ENCODE assay signal across 8 cellular contexts in genomic region chr3:42601898-42602581, GRCh38. TPM values are rescaled to one million over a fixed set of nuclear protein-coding genes. Genes with fewer than 3 reads are reported as not detected.
DNase-seq lines count a peak whose midpoint lies in the region; ATAC-seq and TF ChIP-seq lines count a peak whose summit lies in the region.

No MANE protein-coding gene starts in this region.

- peaks cover 39% of the 10 kb centered on the region for H3K36me3 Mint-ChIP-seq in activated CD4-positive, alpha-beta memory T cell treated with anti-CD3 and anti-CD28 coated beads, Interleukin-2, amount 10 ng/mL, durations not matched to agents 7 days and 5 days (ENCODE audit: low read depth)

- no peak for ATAC-seq in HCT116
- no peak for ATAC-seq in HG03108 (IDR thresholded peaks at IDR 0.05; ENCODE audit: unreplicated experiment)
- ATAC-seq in GM21515 (IDR thresholded peaks at IDR 0.05; ENCODE audit: unreplicated experiment): no peak

- TF ChIP-seq POLR2A in HCT116 (IDR thresholded peaks at IDR 0.05; ENCODE audit: borderline replicate concordance, extremely low read depth, insufficient read depth, insufficient read length): no peak

- no peak overlapping the region for H2AFZ ChIP-seq in HCT116 (ENCODE audit: low read depth, low read length, poor library complexity, severe bottlenecking)

- H3K36me3 ChIP-seq in HCT116 (ENCODE audit: control insufficient read depth in 1 of 2, insufficient read depth in 2 of 2, low read length in 2 of 2) (no peaks in the 10 kb centered on the region), tibial artery (peaks cover 0 to 4% (median 0%) of the 10 kb centered on the region in 3 donors)

- BruUV-seq in HCT116 (replicated peaks; lab: Mats Ljungman, UMichigan): TSS peak; percentile 53

- H3K27ac ChIP-seq in HCT116 (ENCODE audit: low read depth, low read length) (peak overlapping the region; percentile 81; the same call in 1 of the 2 replicates), tibial artery (peak overlapping the region; percentile 97 to 100)

- TF ChIP-seq RAD21 in HCT116 (IDR thresholded peaks at IDR 0.05; ENCODE audit: low read depth): peak; percentile 26; the same call in 1 of the 2 replicates

- TF ChIP-seq CTCF in AG10803 (conservative IDR thresholded peaks at IDR 0.05; ENCODE audit: low read length) (peak; percentile 16; the same call in 1 of the 2 replicates), HCT116 (IDR thresholded peaks at IDR 0.05 in 2 of 3, conservative IDR thresholded peaks at IDR 0.05 in 1 of 3; ENCODE audit: borderline replicate concordance in 1 of 3, insufficient read depth in 1 of 3, low read depth in 2 of 3, low read length in 2 of 3) (0 out of 6 replicates have a peak, but pooled peaks of 1 of the 3 experiments have one; percentile 19), tibial artery (IDR thresholded peaks at IDR 0.05) (no peak)

- H3K27me3 ChIP-seq in HCT116 (ENCODE audit: insufficient read depth, low read length): no peaks in the 10 kb centered on the region
- H3K27me3 ChIP-seq in tibial artery: no peaks in the 10 kb centered on the region

- H3K79me2 ChIP-seq in HCT116 (ENCODE audit: insufficient read depth, low read length): peaks cover 63% of the 10 kb centered on the region

- peak overlapping the region; percentile 89 for H3K4me2 ChIP-seq in HCT116 (ENCODE audit: low read length)

- H3K27ac Mint-ChIP-seq in activated CD4-positive, alpha-beta memory T cell treated with anti-CD3 and anti-CD28 coated beads, Interleukin-2, amount 10 ng/mL, durations not matched to agents 7 days and 5 days: peak overlapping the region; percentile 95

- no peaks in the 10 kb centered on the region for H3K27me3 Mint-ChIP-seq in activated CD4-positive, alpha-beta memory T cell treated with anti-CD3 and anti-CD28 coated beads, Interleukin-2, amount 10 ng/mL, durations not matched to agents 7 days and 5 days

- CTCF ChIA-PET in HCT116 (lab: Charles Lee): interaction anchor here (1.3 kb wide), 1 partner anchor 24 kb away, joined by 3 read pairs; no protein-coding TSS in a partner anchor
- CTCF ChIA-PET in activated CD4-positive, alpha-beta memory T cell treated with anti-CD3 and anti-CD28 coated beads, Interleukin-2, amount 10 ng/mL, durations not matched to agents 7 days and 5 days (lab: Charles Lee): interaction anchor here (0.6 to 4.2 kb wide), 10 partner anchors 8 to 286 kb away, joined by 3 to 34 read pairs (median 7); partner anchors contain the start of genes SEC22C, SS18L2 and VIPR1

- H3K4me3 ChIP-seq in AG10803 (ENCODE audit: low read length) (peak overlapping the region; percentile 66), HCT116 (replicated peaks in 1 of 2; ENCODE audit: low read depth in 1 of 2, low read length in 2 of 2) (peak overlapping the region; percentile 75 to 85), iPS-18c (ENCODE audit: insufficient read depth, low read depth, low read length) (peak overlapping the region; percentile 87; the same call in 1 of the 2 replicates), tibial artery (peak overlapping the region; percentile 87 to 99)

- H3K9me3 Mint-ChIP-seq in activated CD4-positive, alpha-beta memory T cell treated with anti-CD3 and anti-CD28 coated beads, Interleukin-2, amount 10 ng/mL, durations not matched to agents 7 days and 5 days: peaks cover 4% of the 10 kb centered on the region

- peak overlapping the region; percentile 89 for H3K9ac ChIP-seq in HCT116 (ENCODE audit: low read length)

- no peaks in the 10 kb centered on the region for H3K9me3 ChIP-seq in HCT116 (ENCODE audit: control insufficient read depth in 1 of 2, insufficient read depth in 1 of 2, low read depth in 1 of 2, low read length in 2 of 2)
- no peaks in the 10 kb centered on the region for H3K9me3 ChIP-seq in iPS-18c (ENCODE audit: control insufficient read depth, insufficient read depth, low read length)
- H3K9me3 ChIP-seq in tibial artery: peaks cover 0 to 3% (median 0%) of the 10 kb centered on the region in 3 donors

- H3K4me3 Mint-ChIP-seq in activated CD4-positive, alpha-beta memory T cell treated with anti-CD3 and anti-CD28 coated beads, Interleukin-2, amount 10 ng/mL, durations not matched to agents 7 days and 5 days: peak overlapping the region; percentile 84

- H4K20me1 ChIP-seq in HCT116 (ENCODE audit: insufficient read depth): no peaks in the 10 kb centered on the region

- DNase-seq in AG10803 (ENCODE audit: low read depth) (no peak), HCT116 (ENCODE audit: low read depth, low spot score) (no peak), tibial artery (no peak), dedifferentiated amniotic fluid mesenchymal stem cell (ENCODE audit: extremely low spot score) (no peak)
- no peak for DNase-seq in activated CD4-positive, alpha-beta memory T cell treated with anti-CD3 and anti-CD28 coated beads, Interleukin-2, amount 10 ng/mL, durations not matched to agents 7 days and 5 days

- POLR2A ChIA-PET in HCT116 (lab: Charles Lee): interaction anchor here (1.2 kb wide), 1 partner anchor 9 kb away, joined by 3 read pairs; no protein-coding TSS in a partner anchor
- POLR2A ChIA-PET in activated CD4-positive, alpha-beta memory T cell treated with anti-CD3 and anti-CD28 coated beads, Interleukin-2, amount 10 ng/mL, durations not matched to agents 7 days and 5 days (lab: Charles Lee): interaction anchor here (1.0 to 4.0 kb wide), 11 partner anchors 9 to 145 kb away, joined by 3 to 93 read pairs (median 9); partner anchors contain the start of genes SEC22C, SS18L2 and VIPR1

- intact Hi-C loops in HCT116 (cut with micrococcal nuclease) (loop anchor here (5.0 kb wide), 1 partner anchor 50 kb away; the partner anchor contains the start of gene ZBTB47), tibial artery (cut with DNase I; ENCODE audit: low total_unique reads) (no loop called here)

- peaks cover 46% of the 10 kb centered on the region for H3K4me1 Mint-ChIP-seq in activated CD4-positive, alpha-beta memory T cell treated with anti-CD3 and anti-CD28 coated beads, Interleukin-2, amount 10 ng/mL, durations not matched to agents 7 days and 5 days

- RAD21 ChIA-PET in HCT116 (lab: Charles Lee; ENCODE audit: low non-redundant PET in 1 of 2, low total read pairs in 2 of 2, uncharacterized antibody in 2 of 2, unreplicated experiment in 2 of 2): no interaction called here

- H3K4me1 ChIP-seq in HCT116 (ENCODE audit: control insufficient read depth in 1 of 2, insufficient read depth in 2 of 2, low read length in 2 of 2): peaks cover 7 to 30% of the 10 kb centered on the region in 2 experiments; a peak in 3 of 4 replicates
- peaks cover 0 to 48% (median 16%) of the 10 kb centered on the region in 4 donors for H3K4me1 ChIP-seq in tibial artery

- no peaks in the 10 kb centered on the region for H3K9me2 ChIP-seq in HCT116 (ENCODE audit: insufficient read depth)

TF ChIP-seq in HCT116, 20 proteins besides CTCF, POLR2A, EP300 and RAD21:
- TF ChIP-seq CEBPB (IDR thresholded peaks at IDR 0.05; ENCODE audit: low read depth) (0 out of 2 replicates have a peak, but pooled peaks have one; percentile 19), POLR2AphosphoS5 (IDR thresholded peaks at IDR 0.05; ENCODE audit: low read depth, low read length) (no peak)
- TF ChIP-seq, protein P1, sequence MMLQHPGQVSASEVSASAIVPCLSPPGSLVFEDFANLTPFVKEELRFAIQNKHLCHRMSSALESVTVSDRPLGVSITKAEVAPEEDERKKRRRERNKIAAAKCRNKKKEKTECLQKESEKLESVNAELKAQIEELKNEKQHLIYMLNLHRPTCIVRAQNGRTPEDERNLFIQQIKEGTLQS (IDR thresholded peaks at IDR 0.05): no peak

RNA-seq across cellular contexts. Expression of gene NKTR, which starts 1.6 kb away (rescaled TPM):
- total RNA-seq in HCT116 (2021; ENCODE audit: unreplicated experiment): 59.7 TPM
- 11.2 and 13.4 TPM in 2 replicates for polyA plus RNA-seq in HCT116 (2012)
- total RNA-seq in activated CD4-positive, alpha-beta memory T cell treated with anti-CD3 and anti-CD28 coated beads, Interleukin-2, amount 10 ng/mL, durations not matched to agents 7 days and 5 days: 10 to 100 TPM; 97.8 to 98.9 TPM

RNA-seq across cellular contexts. Expression of gene SS18L2, which starts 11.4 kb away (rescaled TPM):
- 33.0 TPM for total RNA-seq in HCT116 (2021; ENCODE audit: unreplicated experiment)
- 31.9 and 33.3 TPM in 2 replicates for polyA plus RNA-seq in HCT116 (2012)
- 10 to 100 TPM; 64.4 to 65.1 TPM for total RNA-seq in activated CD4-positive, alpha-beta memory T cell treated with anti-CD3 and anti-CD28 coated beads, Interleukin-2, amount 10 ng/mL, durations not matched to agents 7 days and 5 days

RNA-seq across cellular contexts. Expression of gene SEC22C, which starts 20.3 kb away (rescaled TPM):
- 43.4 TPM for total RNA-seq in HCT116 (2021; ENCODE audit: unreplicated experiment)
- 24.2 and 33.7 TPM in 2 replicates for polyA plus RNA-seq in HCT116 (2012)
- 10 to 100 TPM; 58.8 to 62.0 TPM for total RNA-seq in activated CD4-positive, alpha-beta memory T cell treated with anti-CD3 and anti-CD28 coated beads, Interleukin-2, amount 10 ng/mL, durations not matched to agents 7 days and 5 days

RNA-seq across cellular contexts. Expression of gene ZBTB47, which starts 51.5 kb away (rescaled TPM):
- 6.3 TPM for total RNA-seq in HCT116 (2021; ENCODE audit: unreplicated experiment)
- 4.5 and 5.2 TPM in 2 replicates for polyA plus RNA-seq in HCT116 (2012)
- total RNA-seq in activated CD4-positive, alpha-beta memory T cell treated with anti-CD3 and anti-CD28 coated beads, Interleukin-2, amount 10 ng/mL, durations not matched to agents 7 days and 5 days: 1 to 10 TPM in 1 of 2 experiments, under 1 TPM in 1; 0.93 to 1.1 TPM
